In the genomic region with DNA sequence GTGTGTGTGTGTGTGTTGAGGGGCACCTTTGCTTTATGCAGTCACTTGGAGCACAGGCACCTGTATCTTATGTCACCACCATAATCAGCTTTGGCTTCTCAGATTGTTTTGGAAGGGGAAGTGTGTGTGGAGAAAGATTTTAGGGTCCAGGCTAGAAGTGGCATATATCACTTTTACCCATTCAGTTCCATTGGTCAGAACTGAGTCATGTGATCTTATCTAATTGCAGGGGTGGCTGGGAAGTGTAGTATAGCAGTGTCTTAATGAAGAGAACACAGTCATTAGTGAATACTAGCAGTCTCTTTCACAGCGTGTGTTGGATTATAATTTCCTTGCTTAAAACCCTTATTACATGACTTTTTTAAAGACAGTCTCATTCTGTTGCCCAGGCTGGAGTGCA, we compare ENCODE assay signal across 16 cellular contexts. TPM values are rescaled to one million over a fixed set of nuclear protein-coding genes. Genes with fewer than 3 reads are reported as not detected.
A peak's percentile ranks its signal among the peaks of the same experiment; 100 is the strongest.
DNase-seq lines count a peak whose midpoint lies in the region; ATAC-seq lines count a peak whose summit lies in the region.
"Had no signal": no experiment of that assay in that cellular context is flagged by ENCODE, and none has a peak within 500 bp of the region (broad histone marks: within the 10 kb centered on the region; RNA-seq: fewer than 3 reads in every experiment).

No MANE protein-coding gene starts in this region.

- peaks cover 10% of the 10 kb centered on the region for H3K36me3 Mint-ChIP-seq in activated T-cell treated with anti-CD3 and anti-CD28 coated beads, Interleukin-2, amount 50 U/mL, for 4 hours (ENCODE audit: insufficient read depth)

- H3K4me3 Mint-ChIP-seq in activated T-cell treated with anti-CD3 and anti-CD28 coated beads, Interleukin-2, amount 50 U/mL, for 4 hours, result no peak overlapping the region
- H3K4me3 Mint-ChIP-seq: activated CD4-positive, alpha-beta memory T cell treated with anti-CD3 and anti-CD28 coated beads for 36 hours; neural crest cell had no signal

- H3K27me3 Mint-ChIP-seq in activated T-cell treated with anti-CD3 and anti-CD28 coated beads, Interleukin-2, amount 50 U/mL, for 4 hours (ENCODE audit: low read depth), result no peaks in the 10 kb centered on the region
- H3K27me3 Mint-ChIP-seq: activated CD4-positive, alpha-beta memory T cell treated with anti-CD3 and anti-CD28 coated beads for 36 hours; IgD-negative memory B cell had no signal

- peaks cover 74% of the 10 kb centered on the region for H3K4me1 Mint-ChIP-seq in activated T-cell treated with anti-CD3 and anti-CD28 coated beads, Interleukin-2, amount 50 U/mL, for 4 hours (ENCODE audit: low read depth)

- ATAC-seq in activated T-cell treated with anti-CD3 and anti-CD28 coated beads, Interleukin-2, amount 50 U/mL, for 4 hours, result peak; percentile 77
- ATAC-seq in esophagus mucosa (peak; percentile 46), HG03457 (IDR thresholded peaks at IDR 0.05; ENCODE audit: unreplicated experiment) (no peak), GM19395 (IDR thresholded peaks at IDR 0.05; ENCODE audit: unreplicated experiment) (no peak)

- DNase-seq in activated T-cell treated with anti-CD3 and anti-CD28 coated beads, Interleukin-2, amount 50 U/mL, for 4 hours, result no peak
- no peak for DNase-seq in activated T-cell treated with anti-CD3 and anti-CD28 coated beads, Interleukin-2, amount 50 U/mL, for 1 hour
- DNase-seq in NCI-H69 (lab: John Stamatoyannopoulos, UW) (peak; percentile 68), hepatic stellate cell (ENCODE audit: low spot score) (no peak), H4 (ENCODE audit: low spot score) (no peak)
- DNase-seq: activated CD4-positive, alpha-beta memory T cell treated with anti-CD3 and anti-CD28 coated beads for 36 hours; AML-193; GOT3; kidney; NCI-H510A; spleen had no signal

- peaks cover 12% of the 10 kb centered on the region for H3K9me3 Mint-ChIP-seq in activated T-cell treated with anti-CD3 and anti-CD28 coated beads, Interleukin-2, amount 50 U/mL, for 4 hours

RNA-seq across cellular contexts. Expression of gene NCK1, which starts 20.6 kb away (rescaled TPM):
- total RNA-seq in activated T-cell treated with anti-CD3 and anti-CD28 coated beads, Interleukin-2, amount 50 U/mL, for 4 hours, result 10 to 100 TPM; 25.7 to 31.2 (median 30.0) TPM
- total RNA-seq in esophagus mucosa, result 61.9 TPM
- 44.7 and 79.9 TPM in 2 replicates for total RNA-seq in H4 (2014; rRNA removed; shearing (Covaris generic))

Comparison
In these comparisons a context has a peak if more than half of its experiments do, and no peak if none do; other contexts are left out.
1. ATAC-seq: peak in activated T-cell treated with anti-CD3 and anti-CD28 coated beads, Interleukin-2, amount 50 U/mL, for 4 hours (2 of 2) and esophagus mucosa (single experiment); none in HG03457 (single experiment) and GM19395 (single experiment).